15 cellular contexts compared by ENCODE assay signal in the genomic region with DNA sequence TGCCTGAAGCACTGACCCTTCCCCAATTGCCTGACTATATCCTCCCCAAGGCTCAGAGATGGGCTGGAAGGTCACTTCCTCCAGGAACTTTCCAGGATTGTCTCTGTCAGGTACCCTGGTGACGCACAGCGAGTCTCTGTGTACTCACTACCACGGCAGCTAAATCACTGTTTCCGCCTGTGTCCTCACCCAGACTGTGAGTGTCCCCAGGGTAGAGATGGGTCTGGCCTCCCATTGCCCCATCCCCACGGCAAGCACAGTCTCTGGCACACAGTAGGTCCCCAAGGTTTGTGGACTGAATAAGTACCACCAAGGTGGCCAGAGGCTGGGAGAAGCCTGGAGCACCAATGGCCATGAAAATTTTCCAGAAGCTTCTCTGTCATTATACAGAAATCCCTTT.
DNase-seq lines count a peak whose midpoint lies in the region; ATAC-seq lines count a peak whose summit lies in the region.
"Had no signal": no experiment of that assay in that cellular context is flagged by ENCODE, and none has a peak within 500 bp of the region (broad histone marks: within the 10 kb centered on the region; RNA-seq: fewer than 3 reads in every experiment).

No MANE protein-coding gene starts in this region.

- H3K27ac Mint-ChIP-seq in T-cell, result peak overlapping the region; percentile 95 to 98
- peak overlapping the region; percentile 98 to 99 for H3K27ac Mint-ChIP-seq in effector memory CD8-positive, alpha-beta T cell
- peak overlapping the region; percentile 98 for H3K27ac Mint-ChIP-seq in stimulated activated naive B cell treated with anti-CD40 and anti-IgM and Interleukin-4, amounts not matched to agents 10 μg/mL and 1 μg/mL and 100 μg/mL, for 72 hours

- peaks cover 81% of the 10 kb centered on the region for H3K4me1 Mint-ChIP-seq in activated T-cell treated with anti-CD3 and anti-CD28 coated beads, Interleukin-2, amount 50 U/mL, for 4 hours (ENCODE audit: low read depth)
- peaks cover 80 to 93% (median 89%) of the 10 kb centered on the region in 3 donors for H3K4me1 Mint-ChIP-seq in T-cell
- H3K4me1 Mint-ChIP-seq in effector memory CD8-positive, alpha-beta T cell (ENCODE audit: low read depth in 2 of 2), result peaks cover 70 to 73% of the 10 kb centered on the region in 2 donors
- H3K4me1 Mint-ChIP-seq in stimulated activated naive B cell treated with anti-CD40 and anti-IgM and Interleukin-4, amounts not matched to agents 10 μg/mL and 1 μg/mL and 100 μg/mL, for 72 hours, result peaks cover 34 to 82% of the 10 kb centered on the region in 2 donors

- POLR2A ChIA-PET in T-cell (lab: Charles Lee), result no interaction called here

- H3K36me3 Mint-ChIP-seq in activated T-cell treated with anti-CD3 and anti-CD28 coated beads, Interleukin-2, amount 50 U/mL, for 4 hours (ENCODE audit: insufficient read depth), result no peaks in the 10 kb centered on the region
- no peaks in the 10 kb centered on the region for H3K36me3 Mint-ChIP-seq in T-cell
- H3K36me3 Mint-ChIP-seq in effector memory CD8-positive, alpha-beta T cell (ENCODE audit: insufficient read depth), result peaks cover 15% of the 10 kb centered on the region
- H3K36me3 Mint-ChIP-seq in stimulated activated naive B cell treated with anti-CD40 and anti-IgM and Interleukin-4, amounts not matched to agents 10 μg/mL and 1 μg/mL and 100 μg/mL, for 72 hours, result no peaks in the 10 kb centered on the region

- CTCF ChIA-PET in T-cell (lab: Charles Lee), result no interaction called here

- no peaks in the 10 kb centered on the region for H3K9me3 Mint-ChIP-seq in activated T-cell treated with anti-CD3 and anti-CD28 coated beads, Interleukin-2, amount 50 U/mL, for 4 hours
- H3K9me3 Mint-ChIP-seq in T-cell, result no peaks in the 10 kb centered on the region
- H3K9me3 Mint-ChIP-seq in effector memory CD8-positive, alpha-beta T cell, result no peaks in the 10 kb centered on the region
- no peaks in the 10 kb centered on the region for H3K9me3 Mint-ChIP-seq in stimulated activated naive B cell treated with anti-CD40 and anti-IgM and Interleukin-4, amounts not matched to agents 10 μg/mL and 1 μg/mL and 100 μg/mL, for 72 hours

- no peak overlapping the region for H3K4me3 Mint-ChIP-seq in activated T-cell treated with anti-CD3 and anti-CD28 coated beads, Interleukin-2, amount 50 U/mL, for 4 hours
- peak overlapping the region in 1 of 3 donors; percentile 77 for H3K4me3 Mint-ChIP-seq in T-cell
- peak overlapping the region; percentile 75 to 81 for H3K4me3 Mint-ChIP-seq in effector memory CD8-positive, alpha-beta T cell
- peak overlapping the region; percentile 61 to 74 for H3K4me3 Mint-ChIP-seq in stimulated activated naive B cell treated with anti-CD40 and anti-IgM and Interleukin-4, amounts not matched to agents 10 μg/mL and 1 μg/mL and 100 μg/mL, for 72 hours

- no peak for ATAC-seq in activated T-cell treated with anti-CD3 and anti-CD28 coated beads, Interleukin-2, amount 50 U/mL, for 4 hours
- no peak for ATAC-seq in T-cell (replicated peaks in 1 of 4)
- ATAC-seq in effector memory CD8-positive, alpha-beta T cell (replicated peaks), result no peak
- ATAC-seq in stimulated activated naive B cell treated with anti-CD40 and anti-IgM and Interleukin-4, amounts not matched to agents 10 μg/mL and 1 μg/mL and 100 μg/mL, for 72 hours (replicated peaks), result no peak
- ATAC-seq in HG03571 (IDR thresholded peaks at IDR 0.05; ENCODE audit: unreplicated experiment), result no peak
- ATAC-seq in HG02798 (IDR thresholded peaks at IDR 0.05; ENCODE audit: poor library complexity, unreplicated experiment), result no peak
- ATAC-seq: pancreas had no signal

- DNase-seq in activated T-cell treated with anti-CD3 and anti-CD28 coated beads, Interleukin-2, amount 50 U/mL, for 48 hours, result peak; percentile 68
- DNase-seq in activated T-cell treated with anti-CD3 and anti-CD28 coated beads, Interleukin-2, amount 50 U/mL, for 4 hours, result no peak
- DNase-seq in T-cell (no peak), SKM-1 (lab: John Stamatoyannopoulos, UW; ENCODE audit: unreplicated experiment) (no peak)
- DNase-seq in effector memory CD8-positive, alpha-beta T cell, result no peak
- no peak for DNase-seq in stimulated activated naive B cell treated with anti-CD40 and anti-IgM and Interleukin-4, amounts not matched to agents 10 μg/mL and 1 μg/mL and 100 μg/mL, for 72 hours
- DNase-seq: activated effector memory CD4-positive, alpha-beta T cell treated with anti-CD3 and anti-CD28 coated beads, Interleukin-2, amount 50 U/mL, for 16 hours; DMS79; hypothalamus; NCI-H1694; NCI-H526; Right ventricle myocardium superior had no signal

- H3K27me3 Mint-ChIP-seq in activated T-cell treated with anti-CD3 and anti-CD28 coated beads, Interleukin-2, amount 50 U/mL, for 4 hours (ENCODE audit: low read depth), result no peaks in the 10 kb centered on the region
- no peaks in the 10 kb centered on the region for H3K27me3 Mint-ChIP-seq in T-cell
- H3K27me3 Mint-ChIP-seq in effector memory CD8-positive, alpha-beta T cell, result no peaks in the 10 kb centered on the region
- H3K27me3 Mint-ChIP-seq in stimulated activated naive B cell treated with anti-CD40 and anti-IgM and Interleukin-4, amounts not matched to agents 10 μg/mL and 1 μg/mL and 100 μg/mL, for 72 hours, result no peaks in the 10 kb centered on the region

Comparison
In these comparisons a context has a peak if more than half of its experiments do, and no peak if none do; other contexts are left out.
1. DNase-seq: peak in activated T-cell treated with anti-CD3 and anti-CD28 coated beads, Interleukin-2, amount 50 U/mL, for 48 hours (2 of 2); none in activated T-cell treated with anti-CD3 and anti-CD28 coated beads, Interleukin-2, amount 50 U/mL, for 4 hours (single experiment), T-cell (0 of 34), effector memory CD8-positive, alpha-beta T cell (0 of 3), stimulated activated naive B cell treated with anti-CD40 and anti-IgM and Interleukin-4, amounts not matched to agents 10 μg/mL and 1 μg/mL and 100 μg/mL, for 72 hours (single experiment) and SKM-1 (single experiment).
2. Peak in every context shown above with its lines, with median percentiles within 50 percentile points of each other: H3K27ac Mint-ChIP-seq.